Comparison of ENCODE assay signal across 11 cellular contexts in the genomic region with DNA sequence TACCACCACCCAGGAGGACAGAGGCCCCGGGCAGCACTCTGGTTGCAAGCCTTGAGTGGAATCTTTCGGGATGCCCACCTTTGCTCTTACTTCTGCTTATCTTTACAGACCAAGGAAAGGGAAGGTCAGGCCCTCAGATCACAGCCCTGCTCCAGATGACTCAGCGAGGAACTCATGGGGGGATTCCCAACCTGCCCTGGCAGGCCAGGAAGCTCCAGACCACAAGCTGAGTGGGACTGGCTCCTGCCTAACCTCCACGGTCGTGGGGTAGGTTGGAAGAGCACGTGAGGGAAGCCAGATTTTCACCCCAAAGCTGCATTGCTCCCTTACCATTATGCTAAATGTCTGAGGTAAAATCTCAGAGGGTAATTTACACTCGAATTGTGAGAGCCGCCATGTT. TPM values are rescaled to one million over a fixed set of nuclear protein-coding genes. Genes with fewer than 3 reads are reported as not detected.
A peak's percentile ranks its signal among the peaks of the same experiment; 100 is the strongest.
DNase-seq lines count a peak whose midpoint lies in the region; ATAC-seq and TF ChIP-seq lines count a peak whose summit lies in the region.
"Had no signal": no experiment of that assay in that cellular context is flagged by ENCODE, and none has a peak within 500 bp of the region (broad histone marks: within the 10 kb centered on the region; RNA-seq: fewer than 3 reads in every experiment).

No MANE protein-coding gene starts in this region.

- no peak overlapping the region for H3K9ac ChIP-seq in IMR-90 (ENCODE audit: low read depth, low read length)

- H4K20me1 ChIP-seq in IMR-90 (ENCODE audit: insufficient read depth, low read length): peaks cover 84% of the 10 kb centered on the region

- H3K18ac ChIP-seq in IMR-90 (ENCODE audit: low read depth, low read length): no peak overlapping the region

- H2BK5ac ChIP-seq in IMR-90 (ENCODE audit: low read depth, low read length, poor library complexity, severe bottlenecking): peak overlapping the region; percentile 75

- peaks cover 81% of the 10 kb centered on the region for H3K9me1 ChIP-seq in IMR-90 (ENCODE audit: insufficient read depth, low read length)

- intact Hi-C loops in CD4-positive, alpha-beta memory T cell (cut with micrococcal nuclease): loop anchor here (1.0 kb wide), 1 partner anchor 9 kb away; no protein-coding TSS in a partner anchor
- intact Hi-C loops in IMR-90 (cut with micrococcal nuclease): no loop called here

- H2BK15ac ChIP-seq in IMR-90 (ENCODE audit: low read depth, low read length): no peak overlapping the region

- peak overlapping the region in 7 of 8 donors; percentile 39 to 79 (median 52) for H3K4me3 Mint-ChIP-seq in CD4-positive, alpha-beta memory T cell
- peak overlapping the region; percentile 69 for H3K4me3 Mint-ChIP-seq in activated T-helper 17 cell treated with anti-CD3 and anti-CD28 coated beads, Interleukin-2, amount 50 U/mL, for 72 hours
- peak overlapping the region in 9 of 10 donors; percentile 36 to 71 (median 63) for H3K4me3 Mint-ChIP-seq in naive thymus-derived CD8-positive, alpha-beta T cell

- WGBS in IMR-90 (ENCODE audit: extremely low coverage in 2 of 2, insufficient read length in 1 of 2), 2 experiments: no CpG with 5 or more reads among the region's 8 CpGs

- H3K27ac ChIP-seq in CD4-positive, alpha-beta memory T cell (ENCODE audit: low read depth, low read length): peak overlapping the region; percentile 44
- H3K27ac ChIP-seq in IMR-90 (ENCODE audit: insufficient read depth, low read length): no peak overlapping the region

- peaks cover 7% of the 10 kb centered on the region for H3K36me3 ChIP-seq in CD4-positive, alpha-beta memory T cell (ENCODE audit: insufficient read depth, low read length)
- peaks cover 8% of the 10 kb centered on the region for H3K36me3 ChIP-seq in IMR-90 (ENCODE audit: control insufficient read depth, insufficient read depth, low read length)

- H3K4me1 Mint-ChIP-seq in CD4-positive, alpha-beta memory T cell: peaks cover 86 to 100% (median 93%) of the 10 kb centered on the region in 4 donors
- H3K4me1 Mint-ChIP-seq in activated T-helper 17 cell treated with anti-CD3 and anti-CD28 coated beads, Interleukin-2, amount 50 U/mL, for 72 hours: peaks cover 89% of the 10 kb centered on the region
- H3K4me1 Mint-ChIP-seq in naive thymus-derived CD8-positive, alpha-beta T cell: peaks cover 70 to 99% (median 97%) of the 10 kb centered on the region in 4 donors

- CTCF ChIA-PET in CD4-positive, alpha-beta memory T cell (lab: Charles Lee; ENCODE audit: partially characterized antibody): interaction anchor here (1.5 to 19.0 kb wide), 4 partner anchors 10 to 207 kb away, joined by 4 to 218 read pairs (median 7); a partner anchor contains a TSS
- CTCF ChIA-PET in IMR-90 (lab: Yijun Ruan, JAX): interaction anchor here (1.0 kb wide), 1 partner anchor 9 kb away, joined by 3 read pairs; no protein-coding TSS in a partner anchor

- peaks cover 99% of the 10 kb centered on the region for H3K4me1 ChIP-seq in CD4-positive, alpha-beta memory T cell (ENCODE audit: insufficient read depth, low read length)
- peaks cover 54% of the 10 kb centered on the region for H3K4me1 ChIP-seq in IMR-90 (ENCODE audit: control insufficient read depth, insufficient read depth, low read length)

- peaks cover 36 to 47% of the 10 kb centered on the region in 2 donors for H3K36me3 Mint-ChIP-seq in CD4-positive, alpha-beta memory T cell
- peaks cover 70% of the 10 kb centered on the region for H3K36me3 Mint-ChIP-seq in activated T-helper 17 cell treated with anti-CD3 and anti-CD28 coated beads, Interleukin-2, amount 50 U/mL, for 72 hours (ENCODE audit: low read depth)
- H3K36me3 Mint-ChIP-seq in naive thymus-derived CD8-positive, alpha-beta T cell: peaks cover 0 to 40% (median 3%) of the 10 kb centered on the region in 3 donors

- peaks cover 36 to 96% of the 10 kb centered on the region in 2 experiments for H3K79me1 ChIP-seq in IMR-90 (ENCODE audit: low read depth in 1 of 2, low read length in 2 of 2)

- peak overlapping the region; percentile 82 to 95 (median 89) for H3K27ac Mint-ChIP-seq in CD4-positive, alpha-beta memory T cell
- peak overlapping the region; percentile 72 for H3K27ac Mint-ChIP-seq in activated T-helper 17 cell treated with anti-CD3 and anti-CD28 coated beads, Interleukin-2, amount 50 U/mL, for 72 hours
- H3K27ac Mint-ChIP-seq in naive thymus-derived CD8-positive, alpha-beta T cell: peak overlapping the region; percentile 88 to 100 (median 92)

- H2AFZ ChIP-seq in IMR-90 (replicated peaks; ENCODE audit: low read length, poor library complexity): no peak overlapping the region

- H3K4ac ChIP-seq in IMR-90 (ENCODE audit: low read depth, low read length): peak overlapping the region; percentile 72

- in situ Hi-C loops in IMR-90 (cut with MboI; ENCODE audit: low sequenced_read_pairs): no loop called here

- TF ChIP-seq CTCF in IMR-90 (conservative IDR thresholded peaks at IDR 0.05; ENCODE audit: low read depth, low read length): no peak

- no peak for TF ChIP-seq RAD21 in IMR-90 (IDR thresholded peaks at IDR 0.05; ENCODE audit: low read length)

- H3K23ac ChIP-seq in IMR-90 (ENCODE audit: low read depth, low read length): 0 out of 2 replicates have a peak overlapping the region, but pooled peaks have one; percentile 31

- H2BK20ac ChIP-seq in IMR-90 (ENCODE audit: low read depth, low read length): peak overlapping the region; percentile 15; the same call in 1 of the 2 replicates

- H3K9me3 Mint-ChIP-seq in CD4-positive, alpha-beta memory T cell: no peaks in the 10 kb centered on the region
- H3K9me3 Mint-ChIP-seq in activated T-helper 17 cell treated with anti-CD3 and anti-CD28 coated beads, Interleukin-2, amount 50 U/mL, for 72 hours: no peaks in the 10 kb centered on the region
- no peaks in the 10 kb centered on the region for H3K9me3 Mint-ChIP-seq in naive thymus-derived CD8-positive, alpha-beta T cell

- dilution Hi-C loops in IMR-90 (cut with HindIII; ENCODE audit: low sequenced_read_pairs, unreplicated experiment): no loop called here

- DNase-seq in CD4-positive, alpha-beta memory T cell: peak in 2 of 5 donors; percentile 38 to 83
- DNase-seq in IMR-90 (peak; percentile 67), NCI-H2107 (lab: John Stamatoyannopoulos, UW) (no peak), cerebellar cortex (ENCODE audit: low spot score) (no peak), NCI-H774 (lab: John Stamatoyannopoulos, UW) (no peak)
- peak in 1 of 10 donors; percentile 56 for DNase-seq in naive thymus-derived CD8-positive, alpha-beta T cell
- DNase-seq: DMS79 treated with DMSO at 0.1 percent for 48 hours, T1000 had no signal

- no peak overlapping the region for H3K4me2 ChIP-seq in IMR-90 (ENCODE audit: low read depth, low read length)

- peak overlapping the region; percentile 2 for H2AK9ac ChIP-seq in IMR-90 (replicated peaks; ENCODE audit: low read depth, low read length, poor library complexity)

- H3K14ac ChIP-seq in IMR-90 (replicated peaks; ENCODE audit: low read depth, low read length): no peak overlapping the region

- TF ChIP-seq POLR2A in IMR-90 (IDR thresholded peaks at IDR 0.05; ENCODE audit: low read depth, low read length): no peak

- peak overlapping the region; percentile 29; the same call in 1 of the 2 replicates for H2AK5ac ChIP-seq in IMR-90 (ENCODE audit: low read depth, low read length)

- no peak overlapping the region for H3K4me3 ChIP-seq in CD4-positive, alpha-beta memory T cell (ENCODE audit: low read length in 2 of 2)
- no peak overlapping the region for H3K4me3 ChIP-seq in IMR-90 (ENCODE audit: insufficient read depth, low read depth, low read length)

- H3K27me3 ChIP-seq in CD4-positive, alpha-beta memory T cell (ENCODE audit: insufficient read depth, low read length): no peaks in the 10 kb centered on the region
- no peaks in the 10 kb centered on the region for H3K27me3 ChIP-seq in IMR-90 (ENCODE audit: control insufficient read depth, insufficient read depth, low read length)

- 0 out of 2 replicates have a peak overlapping the region, but pooled peaks have one; percentile 3 for H4K5ac ChIP-seq in IMR-90 (ENCODE audit: low read depth, low read length)

- H4K91ac ChIP-seq in IMR-90 (ENCODE audit: insufficient read depth, low read depth, low read length): peak overlapping the region; percentile 66; the same call in 1 of the 2 replicates

- no peaks in the 10 kb centered on the region for H3K27me3 Mint-ChIP-seq in CD4-positive, alpha-beta memory T cell
- H3K27me3 Mint-ChIP-seq in activated T-helper 17 cell treated with anti-CD3 and anti-CD28 coated beads, Interleukin-2, amount 50 U/mL, for 72 hours: no peaks in the 10 kb centered on the region
- H3K27me3 Mint-ChIP-seq in naive thymus-derived CD8-positive, alpha-beta T cell: no peaks in the 10 kb centered on the region

- BruUV-seq in IMR-90 (replicated peaks; lab: Mats Ljungman, UMichigan): no TSS peak

- peak overlapping the region; percentile 65 for H2BK120ac ChIP-seq in IMR-90 (ENCODE audit: low read depth, low read length)

- no peak for ATAC-seq in IMR-90 (ENCODE audit: low read depth)
- peak; percentile 88 for ATAC-seq in activated T-helper 17 cell treated with anti-CD3 and anti-CD28 coated beads, Interleukin-2, amount 50 U/mL, for 72 hours (replicated peaks)
- peak; percentile 46 to 50 for ATAC-seq in naive thymus-derived CD8-positive, alpha-beta T cell
- no peak for ATAC-seq in HG03175 (IDR thresholded peaks at IDR 0.05; ENCODE audit: unreplicated experiment)

- no peaks in the 10 kb centered on the region for H3K9me3 ChIP-seq in CD4-positive, alpha-beta memory T cell (ENCODE audit: control insufficient read depth in 1 of 2, low read length in 2 of 2)
- no peaks in the 10 kb centered on the region for H3K9me3 ChIP-seq in IMR-90 (ENCODE audit: control insufficient read depth, insufficient read depth, low read length)

- peak overlapping the region in 1 of 2 experiments; percentile 11; a peak in 2 of 4 replicates for H4K8ac ChIP-seq in IMR-90 (ENCODE audit: low read depth in 2 of 2, low read length in 2 of 2)

- H3K56ac ChIP-seq in IMR-90 (ENCODE audit: extremely low read depth, insufficient read depth, low read length): no peak overlapping the region

- POLR2A ChIA-PET in CD4-positive, alpha-beta memory T cell (lab: Charles Lee; ENCODE audit: partially characterized antibody): interaction anchor here (1.1 to 20.6 kb wide), 6 partner anchors 7 to 109 kb away, joined by 3 to 562 read pairs (median 34); a partner anchor contains a TSS
- POLR2A ChIA-PET in IMR-90 (lab: Charles Lee; ENCODE audit: unreplicated experiment): no interaction called here
- POLR2A ChIA-PET in naive thymus-derived CD8-positive, alpha-beta T cell (lab: Charles Lee): interaction anchor here (1.1 to 18.7 kb wide), 6 partner anchors 10 to 43 kb away, joined by 3 to 424 read pairs (median 40); a partner anchor contains a TSS

RNA-seq across cellular contexts. Expression of a gene that starts 11.8 kb away (rescaled TPM):
- total RNA-seq in CD4-positive, alpha-beta memory T cell: 10 to 100 TPM; 62.2 to 76.8 TPM
- 10 to 100 TPM; 60.6 to 61.6 TPM for polyA plus RNA-seq in CD4-positive, alpha-beta memory T cell
- 16.3 and 18.9 TPM in 2 replicates for total RNA-seq in IMR-90 (2012; rRNA removed)
- polyA plus RNA-seq in IMR-90 (2012; rRNA removed): 33.1 and 34.4 TPM in 2 replicates
- 22.6 and 33.5 TPM in 2 replicates for polyA plus RNA-seq in IMR-90 (2012; cell fraction: cytosol; rRNA removed)
- 55.4 and 88.5 TPM in 2 replicates for polyA plus RNA-seq in IMR-90 (2012; cell fraction: nucleus; rRNA removed; ENCODE audit: low replicate concordance)
- 10 to 100 TPM; 26.9 to 41.2 TPM for total RNA-seq in activated T-helper 17 cell treated with anti-CD3 and anti-CD28 coated beads, Interleukin-2, amount 50 U/mL, for 72 hours
- 10 to 100 TPM; 66.7 to 67.7 TPM for total RNA-seq in naive thymus-derived CD8-positive, alpha-beta T cell
- 10 to 100 TPM; 56.7 to 83.4 (median 62.0) TPM for polyA plus RNA-seq in naive thymus-derived CD8-positive, alpha-beta T cell

RNA-seq across cellular contexts. Expression of a gene that starts 25.6 kb away (rescaled TPM):
- total RNA-seq in CD4-positive, alpha-beta memory T cell: 10 to 100 TPM; 13.7 to 14.9 TPM
- polyA plus RNA-seq in CD4-positive, alpha-beta memory T cell: 10 to 100 TPM; 11.3 to 17.5 TPM
- 10.6 and 11.7 TPM in 2 replicates for total RNA-seq in IMR-90 (2012; rRNA removed)
- polyA plus RNA-seq in IMR-90 (2012; rRNA removed): 23.5 and 26.9 TPM in 2 replicates
- 11.4 and 33.1 TPM in 2 replicates for polyA plus RNA-seq in IMR-90 (2012; cell fraction: cytosol; rRNA removed)
- polyA plus RNA-seq in IMR-90 (2012; cell fraction: nucleus; rRNA removed; ENCODE audit: low replicate concordance): 55.8 and 106 TPM in 2 replicates
- 1 to 10 TPM; 4.6 to 4.8 TPM for total RNA-seq in activated T-helper 17 cell treated with anti-CD3 and anti-CD28 coated beads, Interleukin-2, amount 50 U/mL, for 72 hours
- 10 to 100 TPM; 18.0 to 20.4 TPM for total RNA-seq in naive thymus-derived CD8-positive, alpha-beta T cell
- 10 to 100 TPM; 16.9 to 33.5 (median 20.8) TPM for polyA plus RNA-seq in naive thymus-derived CD8-positive, alpha-beta T cell

RNA-seq across cellular contexts. Expression of a gene that starts 41.8 kb away (rescaled TPM):
- total RNA-seq in CD4-positive, alpha-beta memory T cell: 100 to 1,000 TPM; 279 to 301 TPM
- polyA plus RNA-seq in CD4-positive, alpha-beta memory T cell: 100 to 1,000 TPM in 1 of 2 donors, 10 to 100 TPM in 1; 44.0 to 155 TPM
- 36.9 and 49.7 TPM in 2 replicates for total RNA-seq in IMR-90 (2012; rRNA removed)
- polyA plus RNA-seq in IMR-90 (2012; rRNA removed): 67.2 and 68.9 TPM in 2 replicates
- polyA plus RNA-seq in IMR-90 (2012; cell fraction: cytosol; rRNA removed): 118 and 156 TPM in 2 replicates
- polyA plus RNA-seq in IMR-90 (2012; cell fraction: nucleus; rRNA removed; ENCODE audit: low replicate concordance): 109 and 114 TPM in 2 replicates
- total RNA-seq in activated T-helper 17 cell treated with anti-CD3 and anti-CD28 coated beads, Interleukin-2, amount 50 U/mL, for 72 hours: 100 to 1,000 TPM; 275 to 294 TPM
- total RNA-seq in naive thymus-derived CD8-positive, alpha-beta T cell: 100 to 1,000 TPM; 313 to 314 TPM
- polyA plus RNA-seq in naive thymus-derived CD8-positive, alpha-beta T cell: 100 to 1,000 TPM in 1 of 3 donors, 10 to 100 TPM in 2; 66.5 to 119 (median 99.8) TPM

RNA-seq across cellular contexts. Expression of a gene that starts 41.9 kb away (rescaled TPM):
- 1 to 10 TPM; 2.1 to 3.0 TPM for total RNA-seq in CD4-positive, alpha-beta memory T cell
- 1 to 10 TPM in 1 of 2 donors, under 1 TPM in 1; 0.38 to 3.9 TPM for polyA plus RNA-seq in CD4-positive, alpha-beta memory T cell
- total RNA-seq in IMR-90 (2012; rRNA removed): 0.83 and 0.90 TPM in 2 replicates
- polyA plus RNA-seq in IMR-90 (2012; rRNA removed): 2.2 and 2.6 TPM in 2 replicates
- polyA plus RNA-seq in IMR-90 (2012; cell fraction: cytosol; rRNA removed): 2.1 and 2.8 TPM in 2 replicates
- 3.1 and 7.3 TPM in 2 replicates for polyA plus RNA-seq in IMR-90 (2012; cell fraction: nucleus; rRNA removed; ENCODE audit: low replicate concordance)
- 1 to 10 TPM in 1 of 2 donors, under 1 TPM in 1; 0.50 to 2.5 TPM for total RNA-seq in activated T-helper 17 cell treated with anti-CD3 and anti-CD28 coated beads, Interleukin-2, amount 50 U/mL, for 72 hours
- total RNA-seq in naive thymus-derived CD8-positive, alpha-beta T cell: 1 to 10 TPM; 2.8 to 4.1 TPM
- 1 to 10 TPM in 2 of 3 donors, under 1 TPM in 1; 0.66 to 2.5 (median 1.1) TPM for polyA plus RNA-seq in naive thymus-derived CD8-positive, alpha-beta T cell

RNA-seq across cellular contexts. Expression of a gene that starts 48.3 kb away (rescaled TPM):
- 1 to 10 TPM; 1.1 to 1.6 TPM for total RNA-seq in CD4-positive, alpha-beta memory T cell
- polyA plus RNA-seq in CD4-positive, alpha-beta memory T cell: 100 to 1,000 TPM in 1 of 2 donors, 10 to 100 TPM in 1; 23.7 to 103 TPM
- total RNA-seq in IMR-90 (2012; rRNA removed): not detected in 2 replicates
- polyA plus RNA-seq in IMR-90 (2012; rRNA removed): not detected in 2 replicates
- 0.07 TPM in 1 of 2 replicates, not detected in the other for polyA plus RNA-seq in IMR-90 (2012; cell fraction: cytosol; rRNA removed)
- polyA plus RNA-seq in IMR-90 (2012; cell fraction: nucleus; rRNA removed; ENCODE audit: low replicate concordance): 0.42 and 0.81 TPM in 2 replicates
- 10 to 100 TPM; 41.1 to 88.6 TPM for total RNA-seq in activated T-helper 17 cell treated with anti-CD3 and anti-CD28 coated beads, Interleukin-2, amount 50 U/mL, for 72 hours
- 1 to 10 TPM in 1 of 2 experiments, under 1 TPM in 1; 0.81 to 1.1 TPM for total RNA-seq in naive thymus-derived CD8-positive, alpha-beta T cell
- 10 to 100 TPM in 1 of 3 donors, 1 to 10 TPM in 2; 4.4 to 11.6 (median 4.4) TPM for polyA plus RNA-seq in naive thymus-derived CD8-positive, alpha-beta T cell
- total RNA-seq: fibroblast of lung had no signal
- polyA plus RNA-seq: fibroblast of lung had no signal

Comparison
In these comparisons a context has a peak if more than half of its experiments do, and no peak if none do; other contexts are left out.
1. ATAC-seq: peak in activated T-helper 17 cell treated with anti-CD3 and anti-CD28 coated beads, Interleukin-2, amount 50 U/mL, for 72 hours (single experiment) and naive thymus-derived CD8-positive, alpha-beta T cell (2 of 2); none in IMR-90 (single experiment) and HG03175 (single experiment).
2. Peak in every context shown above with its lines, with median percentiles within 50 percentile points of each other: H3K27ac Mint-ChIP-seq and H3K4me3 Mint-ChIP-seq.